In the genomic region with DNA sequence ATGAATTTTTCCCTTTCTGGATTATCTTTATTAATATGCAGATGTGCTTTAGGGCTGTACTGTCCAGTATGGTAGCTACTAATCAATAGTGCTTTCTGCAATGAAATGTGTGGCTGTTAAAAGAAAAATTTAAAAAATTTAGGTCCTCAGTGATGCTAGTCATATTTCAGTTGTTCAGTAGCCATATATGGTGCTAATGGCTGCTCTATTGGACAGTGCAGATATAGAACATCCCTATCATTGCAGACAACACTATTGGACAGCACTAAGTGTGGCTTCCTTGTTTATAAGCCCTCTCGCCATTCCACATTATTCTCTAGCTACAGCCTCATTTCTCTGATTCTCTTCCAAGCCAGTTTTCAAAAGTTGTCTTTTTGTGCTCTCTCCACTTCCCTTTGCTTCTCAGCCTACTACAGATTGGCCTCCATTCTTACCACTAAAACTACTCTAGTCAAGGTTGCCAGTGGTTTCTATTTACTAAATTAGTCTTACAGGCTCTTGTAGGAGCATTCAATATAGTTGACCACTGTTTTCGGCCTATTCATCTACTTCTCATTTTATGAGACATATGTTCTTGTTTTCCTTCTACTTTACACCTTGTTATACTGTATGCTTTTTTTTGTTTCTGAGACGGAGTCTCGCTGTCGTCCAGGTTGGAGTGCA, we compare ENCODE assay signal across 1 cellular context.
TF ChIP-seq lines count a peak whose summit lies in the region.

No MANE protein-coding gene starts in this region.

TF ChIP-seq in GM12878, 131 proteins besides CTCF, POLR2A, EP300 and RAD21:
- 0 out of 4 replicates have a peak, but pooled peaks of 1 of the 2 experiments have one; percentile 56 for TF ChIP-seq SRF (IDR thresholded peaks at IDR 0.05; ENCODE audit: low read depth in 2 of 2, low read length in 2 of 2)
- TF ChIP-seq NFIC (IDR thresholded peaks at IDR 0.05; ENCODE audit: low read depth, low read length) = no peak
- TF ChIP-seq SKIL (IDR thresholded peaks at IDR 0.05; ENCODE audit: low read depth, poor library complexity, severe bottlenecking) = peak; percentile 24
- TF ChIP-seq SPI1 (IDR thresholded peaks at IDR 0.05; ENCODE audit: borderline replicate concordance, insufficient read depth, low read depth, low read length) = peak; percentile 43; the same call in 1 of the 2 replicates
- peak; percentile 41 for TF ChIP-seq RUNX3 (IDR thresholded peaks at IDR 0.05; ENCODE audit: low read length)
- TF ChIP-seq POLR2AphosphoS5 (IDR thresholded peaks at IDR 0.05; ENCODE audit: low read length) = no peak
TF ChIP-seq in GM12878: peak in this region for 4.
